22 cellular contexts compared by ENCODE assay signal in the genomic region with DNA sequence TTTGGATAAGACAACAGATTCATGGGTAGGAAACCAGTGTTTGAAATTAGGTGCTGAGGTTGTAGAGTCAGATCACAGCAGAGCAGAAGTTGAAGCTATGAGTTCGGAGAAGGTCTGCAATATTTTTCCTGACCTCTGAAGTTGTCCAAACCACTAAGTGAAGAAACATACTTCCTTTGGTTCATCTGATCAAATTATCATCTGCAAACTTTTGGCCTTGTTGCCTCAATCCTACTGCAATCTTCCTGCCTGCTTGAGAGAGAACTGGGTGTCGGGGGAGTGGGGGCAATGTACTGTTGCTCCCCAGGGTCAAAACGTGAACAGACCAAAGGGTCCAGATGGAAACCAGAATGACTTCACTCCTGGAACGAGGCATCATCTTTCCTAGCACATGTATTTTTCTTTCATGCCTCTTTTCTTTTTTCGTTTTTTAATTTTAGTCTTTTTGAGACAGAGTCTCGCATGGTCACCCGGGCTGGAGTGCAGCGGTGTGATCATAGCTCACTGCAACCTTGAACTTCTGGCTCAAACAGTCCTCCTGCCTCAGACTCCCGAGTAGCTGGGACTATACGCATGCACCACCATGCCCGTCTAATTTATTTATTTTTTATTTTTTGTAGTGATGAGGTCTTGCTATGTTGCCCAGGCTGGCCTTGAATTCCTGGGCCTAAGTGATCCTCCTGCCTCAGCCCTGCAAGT. TPM values are rescaled to one million over a fixed set of nuclear protein-coding genes. Genes with fewer than 3 reads are reported as not detected.
DNase-seq lines count a peak whose midpoint lies in the region; TF ChIP-seq lines count a peak whose summit lies in the region.
"Had no signal": no experiment of that assay in that cellular context is flagged by ENCODE, and none has a peak within 500 bp of the region (broad histone marks: within the 10 kb centered on the region; RNA-seq: fewer than 3 reads in every experiment).

No MANE protein-coding gene starts in this region.

- H3K4me1 Mint-ChIP-seq in CD14-positive monocyte (peaks cover 80% of the 10 kb centered on the region), osteocyte (ENCODE audit: unreplicated experiment) (peaks cover 15% of the 10 kb centered on the region)
- H3K4me1 Mint-ChIP-seq in dendritic cell treated with granulocyte-macrophage colony-stimulating factor and Interleukin-4, amounts not matched to agents 40 ng/mL and 50 ng/mL, for 4 days (ENCODE audit: low read depth): peaks cover 73% of the 10 kb centered on the region
- H3K4me1 Mint-ChIP-seq: activated naive CD4-positive, alpha-beta T cell treated with anti-CD3 and anti-CD28 coated beads, Interleukin-2, amount 10 ng/mL, durations not matched to agents 7 days and 5 days; central memory CD8-positive, alpha-beta T cell had no signal

- H3K4me3 Mint-ChIP-seq in CD14-positive monocyte: peak overlapping the region; percentile 17 to 54
- no peak overlapping the region for H3K4me3 Mint-ChIP-seq in dendritic cell treated with granulocyte-macrophage colony-stimulating factor and Interleukin-4, amounts not matched to agents 40 ng/mL and 50 ng/mL, for 4 days
- H3K4me3 Mint-ChIP-seq in osteocyte (ENCODE audit: unreplicated experiment): no peak overlapping the region
- H3K4me3 Mint-ChIP-seq: activated CD8-positive, alpha-beta T cell treated with anti-CD3 and anti-CD28 coated beads, Interleukin-2, amount 10 ng/mL, durations not matched to agents 7 days and 5 days; activated naive CD4-positive, alpha-beta T cell treated with anti-CD3 and anti-CD28 coated beads, Interleukin-2, amount 10 ng/mL, durations not matched to agents 7 days and 5 days; activated T-cell treated with anti-CD3 and anti-CD28 coated beads, Interleukin-2, amount 50 U/mL, for 24 hours; CD8-positive, alpha-beta T cell; central memory CD8-positive, alpha-beta T cell had no signal

- H3K27me3 Mint-ChIP-seq in CD14-positive monocyte (ENCODE audit: low read depth in 3 of 3) (peaks cover 0 to 2% (median 0%) of the 10 kb centered on the region in 3 donors), osteocyte (ENCODE audit: unreplicated experiment) (no peaks in the 10 kb centered on the region)
- no peaks in the 10 kb centered on the region for H3K27me3 Mint-ChIP-seq in dendritic cell treated with granulocyte-macrophage colony-stimulating factor and Interleukin-4, amounts not matched to agents 40 ng/mL and 50 ng/mL, for 4 days

- H3K9me3 Mint-ChIP-seq in CD14-positive monocyte (peaks cover 0 to 2% (median 0%) of the 10 kb centered on the region in 7 donors), osteocyte (ENCODE audit: unreplicated experiment) (no peaks in the 10 kb centered on the region)
- no peaks in the 10 kb centered on the region for H3K9me3 Mint-ChIP-seq in dendritic cell treated with granulocyte-macrophage colony-stimulating factor and Interleukin-4, amounts not matched to agents 40 ng/mL and 50 ng/mL, for 4 days
- H3K9me3 Mint-ChIP-seq: activated naive CD4-positive, alpha-beta T cell treated with anti-CD3 and anti-CD28 coated beads, Interleukin-2, amount 10 ng/mL, durations not matched to agents 7 days and 5 days; activated T-cell treated with anti-CD3 and anti-CD28 coated beads, Interleukin-2, amount 50 U/mL, for 24 hours; CD8-positive, alpha-beta T cell; central memory CD8-positive, alpha-beta T cell had no signal

- no peak overlapping the region for H3K4me3 ChIP-seq in NB4 (ENCODE audit: low read depth, low read length)
- H3K4me3 ChIP-seq: heart right ventricle, ovary had no signal

- intact Hi-C loops in CD14-positive monocyte (cut with micrococcal nuclease): loop anchor here in 1 of 2 donors (10.0 kb wide), 1 partner anchor 46 kb away; a partner anchor contains a TSS
- intact Hi-C loops in dendritic cell treated with granulocyte-macrophage colony-stimulating factor and Interleukin-4, amounts not matched to agents 40 ng/mL and 50 ng/mL, for 4 days (cut with micrococcal nuclease): no loop called here

- TF ChIP-seq POLR2A in NB4 (IDR thresholded peaks at IDR 0.05; ENCODE audit: extremely low read depth, insufficient read length): no peak

- H3K27ac Mint-ChIP-seq in CD14-positive monocyte: peak overlapping the region; percentile 82 to 92 (median 85)
- peak overlapping the region; percentile 73 for H3K27ac Mint-ChIP-seq in dendritic cell treated with granulocyte-macrophage colony-stimulating factor and Interleukin-4, amounts not matched to agents 40 ng/mL and 50 ng/mL, for 4 days
- no peak overlapping the region for H3K27ac Mint-ChIP-seq in osteocyte (ENCODE audit: unreplicated experiment)
- H3K27ac Mint-ChIP-seq: activated CD8-positive, alpha-beta T cell treated with anti-CD3 and anti-CD28 coated beads, Interleukin-2, amount 10 ng/mL, durations not matched to agents 7 days and 5 days; activated naive CD4-positive, alpha-beta T cell treated with anti-CD3 and anti-CD28 coated beads, Interleukin-2, amount 10 ng/mL, durations not matched to agents 7 days and 5 days; activated T-cell treated with anti-CD3 and anti-CD28 coated beads, Interleukin-2, amount 50 U/mL, for 24 hours; CD8-positive, alpha-beta T cell had no signal

- H3K36me3 Mint-ChIP-seq in CD14-positive monocyte (peaks cover 4 to 5% of the 10 kb centered on the region in 2 donors), osteocyte (ENCODE audit: unreplicated experiment) (no peaks in the 10 kb centered on the region)
- peaks cover 48% of the 10 kb centered on the region for H3K36me3 Mint-ChIP-seq in dendritic cell treated with granulocyte-macrophage colony-stimulating factor and Interleukin-4, amounts not matched to agents 40 ng/mL and 50 ng/mL, for 4 days (ENCODE audit: low read depth)
- H3K36me3 Mint-ChIP-seq: activated naive CD4-positive, alpha-beta T cell treated with anti-CD3 and anti-CD28 coated beads, Interleukin-2, amount 10 ng/mL, durations not matched to agents 7 days and 5 days; CD8-positive, alpha-beta T cell had no signal

- TF ChIP-seq CTCF in CD14-positive monocyte (IDR thresholded peaks at IDR 0.05) (no peak), NB4 (IDR thresholded peaks at IDR 0.05; ENCODE audit: low read depth, low read length) (no peak), osteocyte (IDR thresholded peaks at IDR 0.05) (no peak)

- DNase-seq in CD14-positive monocyte (ENCODE audit: low spot score) (no peak), NB4 (ENCODE audit: low read depth) (peak; percentile 89), osteocyte (ENCODE audit: extremely low spot score, unreplicated experiment) (peak; percentile 53), C1 segment of cervical spinal cord (lab: John Stamatoyannopoulos, UW) (no peak), NCI-H1436 (lab: John Stamatoyannopoulos, UW) (no peak), AG08396 (ENCODE audit: low spot score) (no peak)
- DNase-seq in stimulated activated CD4-positive, alpha-beta T cell treated with anti-CD3 and anti-CD28 coated beads, Interleukin-12 subunit alpha, Interleukin-12 subunit beta, amount 100 ng/mL, for 4 hours: no peak
- DNase-seq: activated CD4-positive, CD25-positive, alpha-beta regulatory T cell; activated CD8-positive, alpha-beta T cell treated with anti-CD3 and anti-CD28 coated beads, Interleukin-2, amount 10 ng/mL, durations not matched to agents 7 days and 5 days; activated naive CD4-positive, alpha-beta T cell treated with anti-CD3 and anti-CD28 coated beads, Interleukin-2, amount 10 ng/mL, durations not matched to agents 7 days and 5 days; activated T-cell treated with anti-CD3 and anti-CD28 coated beads, Interleukin-2, amount 50 U/mL, for 24 hours; aorta; CD8-positive, alpha-beta T cell; DMS53; H7; heart right ventricle; NCI-H2029; SHP77 treated with DMSO at 0.1 percent for 48 hours; stimulated activated CD4-positive, alpha-beta T cell treated with anti-CD3 and anti-CD28 coated beads, Interleukin-4, amount 100 ng/mL, for 4 hours had no signal

RNA-seq across cellular contexts. Expression of a gene that starts 42.7 kb away (rescaled TPM):
- 100 to 1,000 TPM; 348 to 367 TPM for polyA plus RNA-seq in CD14-positive monocyte
- total RNA-seq in osteocyte: 90.8 and 97.2 TPM in 2 replicates
- total RNA-seq: activated CD8-positive, alpha-beta T cell treated with anti-CD3 and anti-CD28 coated beads, Interleukin-2, amount 10 ng/mL, durations not matched to agents 7 days and 5 days had no signal

Comparison
In these comparisons a context has a peak if more than half of its experiments do, and no peak if none do; other contexts are left out.
1. DNase-seq: peak in NB4 (single experiment) and osteocyte (single experiment); none in CD14-positive monocyte (single experiment), C1 segment of cervical spinal cord (0 of 14), NCI-H1436 (single experiment), stimulated activated CD4-positive, alpha-beta T cell treated with anti-CD3 and anti-CD28 coated beads, Interleukin-12 subunit alpha, Interleukin-12 subunit beta, amount 100 ng/mL, for 4 hours (single experiment) and AG08396 (single experiment).
2. H3K4me3 Mint-ChIP-seq: peak in CD14-positive monocyte (2 of 2); none in dendritic cell treated with granulocyte-macrophage colony-stimulating factor and Interleukin-4, amounts not matched to agents 40 ng/mL and 50 ng/mL, for 4 days (single experiment) and osteocyte (single experiment).